In the genomic region with DNA sequence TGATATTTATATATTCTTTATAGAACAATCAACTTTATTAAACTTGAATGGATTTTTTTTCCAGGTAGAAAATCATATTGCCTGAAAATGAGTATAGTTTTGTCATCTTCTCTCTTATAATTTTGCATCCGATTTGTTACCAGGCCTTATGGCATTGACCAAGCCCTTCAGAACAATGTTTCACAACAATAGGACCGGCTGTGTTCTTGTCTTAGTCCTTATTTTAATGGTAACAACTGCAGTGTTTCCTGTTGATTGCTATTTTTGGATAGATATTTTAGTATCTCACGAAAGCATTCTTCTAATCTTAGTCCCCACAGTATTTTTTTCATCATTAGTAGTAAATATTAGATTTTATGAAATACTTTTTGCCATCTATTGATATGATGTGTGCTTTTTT, we compare ENCODE assay signal across 35 cellular contexts.
"Had no signal": no experiment of that assay in that cellular context is flagged by ENCODE, and none has a peak within 500 bp of the region (broad histone marks: within the 10 kb centered on the region; RNA-seq: fewer than 3 reads in every experiment).

No MANE protein-coding gene starts in this region.

- H3K4me3 Mint-ChIP-seq: activated B cell treated with CpG ODN at 0.5 μM for 24 hours; activated CD4-positive, alpha-beta memory T cell treated with anti-CD3 and anti-CD28 coated beads for 36 hours; activated CD4-positive, alpha-beta T cell treated with anti-CD3 and anti-CD28 coated beads, Interleukin-2, amount 10 ng/mL, durations not matched to agents 24 days and 14 days; activated CD8-positive, alpha-beta T cell treated with anti-CD3 and anti-CD28 coated beads for 36 hours; activated naive CD4-positive, alpha-beta T cell treated with anti-CD3 and anti-CD28 coated beads for 36 hours; activated naive CD8-positive, alpha-beta T cell treated with anti-CD3 and anti-CD28 coated beads for 36 hours; activated T-cell treated with anti-CD3 and anti-CD28 coated beads, Interleukin-2, amount 50 U/mL, for 4 hours; activated T-cell treated with anti-CD3 and anti-CD28 coated beads, Interleukin-2, amount 50 U/mL, for 72 hours; activated T-helper 1 cell treated with anti-CD3 and anti-CD28 coated beads, Interleukin-12 subunit alpha, Interleukin-12 subunit beta, Interleukin-2, Interleukin-4 antibody, amounts not matched to agents 30 ng/mL and 10 ng/mL and 1 ng/mL, durations not matched to agents 14 hours and 24 hours and 36 hours; activated T-helper 17 cell treated with anti-CD3 and anti-CD28 coated beads, Interleukin-2, amount 50 U/mL, for 72 hours; T-helper 1 cell treated with Interleukin-12 subunit alpha and Interleukin-12 subunit beta and Interleukin-4 antibody, amounts not matched to agents 30 μg/mL and 1 μg/mL, for 36 hours; T-helper 2 cell treated with Interferon-gamma antibody and Interleukin-4, amounts not matched to agents 5 μg/mL and 100 μg/mL, for 36 hours had no signal

- H3K27ac Mint-ChIP-seq: activated B cell treated with CpG ODN at 0.5 μM for 24 hours; activated CD4-positive, alpha-beta memory T cell treated with anti-CD3 and anti-CD28 coated beads for 36 hours; activated CD4-positive, alpha-beta T cell treated with anti-CD3 and anti-CD28 coated beads, Interleukin-2, amount 10 ng/mL, durations not matched to agents 24 days and 14 days; activated CD8-positive, alpha-beta T cell treated with anti-CD3 and anti-CD28 coated beads for 36 hours; activated naive CD4-positive, alpha-beta T cell treated with anti-CD3 and anti-CD28 coated beads for 36 hours; activated naive CD4-positive, alpha-beta T cell treated with anti-CD3 and anti-CD28 coated beads, Interleukin-2, amount 50 U/mL, for 72 hours; activated naive CD8-positive, alpha-beta T cell treated with anti-CD3 and anti-CD28 coated beads for 36 hours; activated T-cell treated with anti-CD3 and anti-CD28 coated beads, Interleukin-2, amount 50 U/mL, for 72 hours; activated T-helper 1 cell treated with anti-CD3 and anti-CD28 coated beads, Interleukin-12 subunit alpha, Interleukin-12 subunit beta, Interleukin-2, Interleukin-4 antibody, amounts not matched to agents 30 ng/mL and 10 ng/mL and 1 ng/mL, durations not matched to agents 14 hours and 24 hours and 36 hours; activated T-helper 17 cell treated with anti-CD3 and anti-CD28 coated beads, Interleukin-2, amount 50 U/mL, for 72 hours; T-helper 1 cell treated with Interleukin-12 subunit alpha and Interleukin-12 subunit beta and Interleukin-4 antibody, amounts not matched to agents 30 μg/mL and 1 μg/mL, for 36 hours; T-helper 2 cell treated with Interferon-gamma antibody and Interleukin-4, amounts not matched to agents 5 μg/mL and 100 μg/mL, for 36 hours had no signal

- H3K36me3 ChIP-seq: adrenal gland, brain microvascular endothelial cell, breast epithelium had no signal

- H3K9me3 ChIP-seq: adrenal gland, body of pancreas, breast epithelium had no signal

- H3K36me3 Mint-ChIP-seq: activated CD4-positive, alpha-beta memory T cell treated with anti-CD3 and anti-CD28 coated beads for 36 hours; activated naive CD4-positive, alpha-beta T cell treated with anti-CD3 and anti-CD28 coated beads, Interleukin-2, amount 50 U/mL, for 72 hours; activated naive CD8-positive, alpha-beta T cell treated with anti-CD3 and anti-CD28 coated beads for 36 hours had no signal

- DNase-seq: activated B cell treated with CpG ODN at 0.5 μM for 24 hours; activated CD4-positive, alpha-beta memory T cell treated with anti-CD3 and anti-CD28 coated beads for 36 hours; activated CD4-positive, alpha-beta T cell treated with anti-CD3 and anti-CD28 coated beads for 4 hours; activated CD4-positive, alpha-beta T cell treated with anti-CD3 and anti-CD28 coated beads, Interleukin-2, amount 10 ng/mL, durations not matched to agents 24 days and 14 days; activated CD4-positive, alpha-beta T cell treated with anti-CD3 and anti-CD28 coated beads, Interleukin-2, amount 50 U/mL, for 1 hour; activated CD4-positive, alpha-beta T cell treated with anti-CD3 and anti-CD28 coated beads, Interleukin-2, amount 50 U/mL, for 4 hours; activated CD4-positive, CD25-positive, alpha-beta regulatory T cell treated with anti-CD3 and anti-CD28 coated beads, Interleukin-2, amount 50 U/mL, for 72 hours; activated CD8-positive, alpha-beta memory T cell treated with anti-CD3 and anti-CD28 coated beads, Interleukin-2, amount 50 U/mL, for 4 hours; activated CD8-positive, alpha-beta T cell treated with anti-CD3 and anti-CD28 coated beads for 36 hours; activated effector memory CD4-positive, alpha-beta T cell treated with anti-CD3 and anti-CD28 coated beads, Interleukin-2, amount 50 U/mL, for 16 hours; activated gamma-delta T cell treated with Interleukin-2 at 50 U/mL for 16 hours; activated naive CD4-positive, alpha-beta T cell; activated naive CD4-positive, alpha-beta T cell treated with anti-CD3 and anti-CD28 coated beads for 36 hours; activated naive CD4-positive, alpha-beta T cell treated with anti-CD3 and anti-CD28 coated beads, Interleukin-2, amount 50 U/mL, for 16 hours; activated naive CD8-positive, alpha-beta T cell treated with anti-CD3 and anti-CD28 coated beads for 36 hours; activated T-cell treated with anti-CD3 and anti-CD28 coated beads for 4 hours; activated T-cell treated with anti-CD3 and anti-CD28 coated beads, Interleukin-2, amount 50 U/mL, for 1 hour; activated T-cell treated with anti-CD3 and anti-CD28 coated beads, Interleukin-2, amount 50 U/mL, for 4 hours; activated T-cell treated with anti-CD3 and anti-CD28 coated beads, Interleukin-2, amount 50 U/mL, for 72 hours; adrenal gland; amniotic stem cell; aorta; body of pancreas; brain microvascular endothelial cell; central memory CD4-positive, alpha-beta T cell; T-helper 1 cell; T-helper 2 cell; T-helper 9 cell had no signal

- ATAC-seq: activated CD8-positive, alpha-beta T cell treated with anti-CD3 and anti-CD28 coated beads for 36 hours; activated naive CD4-positive, alpha-beta T cell treated with anti-CD3 and anti-CD28 coated beads, Interleukin-2, amount 50 U/mL, for 72 hours; activated T-cell treated with anti-CD3 and anti-CD28 coated beads, Interleukin-2, amount 50 U/mL, for 4 hours; activated T-cell treated with anti-CD3 and anti-CD28 coated beads, Interleukin-2, amount 50 U/mL, for 72 hours; activated T-helper 17 cell treated with anti-CD3 and anti-CD28 coated beads, Interleukin-2, amount 50 U/mL, for 72 hours; body of pancreas had no signal

- H3K4me1 Mint-ChIP-seq: activated B cell treated with CpG ODN at 0.5 μM for 24 hours; activated CD4-positive, alpha-beta T cell treated with anti-CD3 and anti-CD28 coated beads, Interleukin-2, amount 10 ng/mL, durations not matched to agents 24 days and 14 days; activated naive CD8-positive, alpha-beta T cell treated with anti-CD3 and anti-CD28 coated beads for 36 hours; activated T-helper 17 cell treated with anti-CD3 and anti-CD28 coated beads, Interleukin-2, amount 50 U/mL, for 72 hours had no signal

- H3K27ac ChIP-seq: adrenal gland, body of pancreas, brain microvascular endothelial cell, breast epithelium, VCaP had no signal

- H3K27me3 ChIP-seq: adrenal gland, body of pancreas, brain microvascular endothelial cell had no signal

- H3K4me1 ChIP-seq: adrenal gland, body of pancreas, breast epithelium had no signal

- H3K9me3 Mint-ChIP-seq: activated B cell treated with CpG ODN at 0.5 μM for 24 hours; activated CD4-positive, alpha-beta memory T cell treated with anti-CD3 and anti-CD28 coated beads for 36 hours; activated CD4-positive, alpha-beta T cell treated with anti-CD3 and anti-CD28 coated beads, Interleukin-2, amount 10 ng/mL, durations not matched to agents 24 days and 14 days; activated CD8-positive, alpha-beta T cell treated with anti-CD3 and anti-CD28 coated beads for 36 hours; activated naive CD4-positive, alpha-beta T cell treated with anti-CD3 and anti-CD28 coated beads for 36 hours; activated naive CD4-positive, alpha-beta T cell treated with anti-CD3 and anti-CD28 coated beads, Interleukin-2, amount 50 U/mL, for 72 hours; activated naive CD8-positive, alpha-beta T cell treated with anti-CD3 and anti-CD28 coated beads for 36 hours; activated T-cell treated with anti-CD3 and anti-CD28 coated beads, Interleukin-2, amount 50 U/mL, for 4 hours; activated T-cell treated with anti-CD3 and anti-CD28 coated beads, Interleukin-2, amount 50 U/mL, for 72 hours; activated T-helper 1 cell treated with anti-CD3 and anti-CD28 coated beads, Interleukin-12 subunit alpha, Interleukin-12 subunit beta, Interleukin-2, Interleukin-4 antibody, amounts not matched to agents 30 ng/mL and 10 ng/mL and 1 ng/mL, durations not matched to agents 14 hours and 24 hours and 36 hours; activated T-helper 17 cell treated with anti-CD3 and anti-CD28 coated beads, Interleukin-2, amount 50 U/mL, for 72 hours; T-helper 1 cell treated with Interleukin-12 subunit alpha and Interleukin-12 subunit beta and Interleukin-4 antibody, amounts not matched to agents 30 μg/mL and 1 μg/mL, for 36 hours; T-helper 2 cell treated with Interferon-gamma antibody and Interleukin-4, amounts not matched to agents 5 μg/mL and 100 μg/mL, for 36 hours had no signal

- H3K4me3 ChIP-seq: adrenal gland, body of pancreas, breast epithelium had no signal
